In genomic region chr16:14600164-14600563, GRCh38 we compare ENCODE assay signal across 9 cellular contexts. TPM values are rescaled to one million over a fixed set of nuclear protein-coding genes. Genes with fewer than 3 reads are reported as not detected.
DNase-seq lines count a peak whose midpoint lies in the region; ATAC-seq and TF ChIP-seq lines count a peak whose summit lies in the region.
"Had no signal": no experiment of that assay in that cellular context is flagged by ENCODE, and none has a peak within 500 bp of the region (broad histone marks: within the 10 kb centered on the region; RNA-seq: fewer than 3 reads in every experiment).

No MANE protein-coding gene starts in this region.

- DNase-seq in A673 (ENCODE audit: low spot score) (peak; percentile 30), GM12864 (ENCODE audit: low read depth) (no peak), SW480 (ENCODE audit: low spot score) (peak; percentile 13), iPS-NIHi7 (ENCODE audit: extremely low spot score) (peak; percentile 26), DMS79 treated with DMSO at 0.1 percent for 48 hours (lab: John Stamatoyannopoulos, UW) (no peak), aorta (no peak), 8988T (no peak)
- DNase-seq: activated naive CD8-positive, alpha-beta T cell treated with anti-CD3 and anti-CD28 coated beads, Interleukin-2, amount 10 ng/mL, durations not matched to agents 7 days and 5 days had no signal

- H3K9me3 ChIP-seq in A673 (ENCODE audit: low read depth, low read length, poor library complexity, severe bottlenecking) = no peaks in the 10 kb centered on the region
- no peaks in the 10 kb centered on the region for H3K9me3 ChIP-seq in aorta (ENCODE audit: control insufficient read depth, low read length)

- H3K27me3 ChIP-seq in A673 (replicated peaks; ENCODE audit: insufficient read depth, low read depth, low read length, poor library complexity) (no peaks in the 10 kb centered on the region), aorta (ENCODE audit: control insufficient read depth in 1 of 2, insufficient read depth in 2 of 2, low read length in 1 of 2) (no peaks in the 10 kb centered on the region)

- no TSS peak for BruUV-seq in A673 (replicated peaks; lab: Mats Ljungman, UMichigan)

- H3K27ac ChIP-seq in A673 (ENCODE audit: low read depth, low read length, poor library complexity, severe bottlenecking) = no peak overlapping the region
- H3K27ac ChIP-seq in aorta (ENCODE audit: low read depth in 1 of 2, low read length in 2 of 2) = no peak overlapping the region

- CTCF ChIA-PET in A673 (lab: Charles Lee) = no interaction called here

- peak; percentile 61 for TF ChIP-seq CTCF in A673 (conservative IDR thresholded peaks at IDR 0.05; ENCODE audit: low read depth, low read length)
- TF ChIP-seq CTCF in GM12864 (IDR thresholded peaks at IDR 0.05; ENCODE audit: low read depth, low read length, missing control alignments) = peak; percentile 37

- no peak overlapping the region for H3K4me3 ChIP-seq in A673 (ENCODE audit: low read depth, low read length, poor library complexity, severe bottlenecking)
- H3K4me3 ChIP-seq in GM12864 (ENCODE audit: low read depth, low read length) = no peak overlapping the region
- no peak overlapping the region for H3K4me3 ChIP-seq in aorta (ENCODE audit: low read length in 2 of 2)

- H3K36me3 ChIP-seq in A673 (ENCODE audit: insufficient read depth, low read length, poor library complexity, severe bottlenecking) (peaks cover 29% of the 10 kb centered on the region), aorta (ENCODE audit: control insufficient read depth in 1 of 2, insufficient read depth in 2 of 2, low read length in 1 of 2) (peaks cover 3 to 7% of the 10 kb centered on the region in 2 donors)

- POLR2A ChIA-PET in A673 (lab: Charles Lee; ENCODE audit: low non-redundant PET) = no interaction called here

- WGBS in aorta, 2 donors = 32 to 37% methylated on average over 2 of the region's 2 CpGs

- H3K4me1 ChIP-seq in A673 (ENCODE audit: insufficient read depth, low read length, poor library complexity, severe bottlenecking) = no peaks in the 10 kb centered on the region
- no peaks in the 10 kb centered on the region for H3K4me1 ChIP-seq in aorta (ENCODE audit: control insufficient read depth in 1 of 2, insufficient read depth in 2 of 2, low read length in 2 of 2)

- ATAC-seq in aorta (ENCODE audit: low FRiP score) = no peak
- ATAC-seq in GM19328 (IDR thresholded peaks at IDR 0.05; ENCODE audit: unreplicated experiment) = no peak

- intact Hi-C loops in A673 (cut with micrococcal nuclease; ENCODE audit: unreplicated experiment) (loop anchor here (5.0 kb wide), 1 partner anchor 348 kb away; no protein-coding TSS in a partner anchor), aorta (cut with DNase I) (no loop called here)

RNA-seq across cellular contexts. Expression of gene PARN, which starts 29.9 kb away (rescaled TPM):
- total RNA-seq in A673 (2021) = 37.5 and 38.7 TPM in 2 replicates
- 10 to 100 TPM; 25.0 to 32.2 TPM for total RNA-seq in aorta
- 10 to 100 TPM in 1 of 2 donors, 1 to 10 TPM in 1; 8.1 to 18.9 TPM for polyA plus RNA-seq in aorta

RNA-seq across cellular contexts. Expression of gene BFAR, which starts 32.6 kb away (rescaled TPM):
- total RNA-seq in A673 (2021) (58.5 and 60.1 TPM in 2 replicates), aorta (10 to 100 TPM; 39.3 to 40.2 TPM)
- 10 to 100 TPM; 21.9 to 34.4 TPM for polyA plus RNA-seq in aorta

Comparison
In these comparisons a context has a peak if more than half of its experiments do, and no peak if none do; other contexts are left out.
1. DNase-seq: peak in A673 (single experiment), SW480 (single experiment) and iPS-NIHi7 (single experiment); none in GM12864 (single experiment), DMS79 treated with DMSO at 0.1 percent for 48 hours (single experiment), aorta (0 of 2) and 8988T (single experiment).